ENCODE assay signal across 19 cellular contexts in the genomic region with DNA sequence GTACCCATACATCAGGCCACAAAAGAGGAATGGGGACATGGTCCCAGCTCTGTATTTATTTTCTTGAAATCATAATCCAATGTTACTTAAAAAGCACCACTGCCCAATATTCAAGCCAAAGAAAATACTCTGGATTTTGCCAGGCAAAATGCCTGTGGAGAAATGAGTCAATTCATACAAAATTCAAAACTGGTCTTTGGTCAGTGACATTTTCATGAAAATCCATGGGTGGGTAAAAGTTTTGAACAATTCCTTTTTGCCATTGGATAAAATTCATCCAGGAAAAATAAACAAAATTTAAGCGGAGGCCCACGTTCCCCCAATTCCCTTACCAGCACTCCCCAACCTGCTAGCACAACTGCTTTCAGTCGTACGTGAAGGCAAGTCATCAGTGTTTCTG.
A peak's percentile ranks its signal among the peaks of the same experiment; 100 is the strongest.
DNase-seq lines count a peak whose midpoint lies in the region; ATAC-seq, FAIRE-seq and TF ChIP-seq lines count a peak whose summit lies in the region.
"Had no signal": no experiment of that assay in that cellular context is flagged by ENCODE, and none has a peak within 500 bp of the region (broad histone marks: within the 10 kb centered on the region; RNA-seq: fewer than 3 reads in every experiment).

No MANE protein-coding gene starts in this region.

- FAIRE-seq in H54 (lab: Jason Lieb, UNC) (peak; percentile 11), HTR-8/SVneo (lab: Jason Lieb, UNC) (no peak)
- FAIRE-seq: D721Med had no signal

- intact Hi-C loops in vagina (cut with DNase I) = no loop called here

- no peak for ATAC-seq in GM19455 (IDR thresholded peaks at IDR 0.05; ENCODE audit: unreplicated experiment)

- H3K4me3 ChIP-seq in astrocyte of the cerebellum (ENCODE audit: low read depth, low read length) = no peak overlapping the region
- H3K4me3 ChIP-seq in fibroblast of the aortic adventitia (ENCODE audit: low read depth, low read length) = no peak overlapping the region
- no peak overlapping the region for H3K4me3 ChIP-seq in rectal smooth muscle tissue (ENCODE audit: low read length)
- no peak overlapping the region for H3K4me3 ChIP-seq in vagina
- H3K4me3 ChIP-seq: PC-9, SJSA1 had no signal

- no peaks in the 10 kb centered on the region for H3K36me3 ChIP-seq in rectal smooth muscle tissue (ENCODE audit: control insufficient read depth, insufficient read depth, low read length)
- no peaks in the 10 kb centered on the region for H3K36me3 ChIP-seq in vagina
- H3K36me3 ChIP-seq: SJSA1 had no signal

- H3K27ac ChIP-seq in rectal smooth muscle tissue (ENCODE audit: low read depth, low read length) = peak overlapping the region; percentile 49
- H3K27ac ChIP-seq in vagina = no peak overlapping the region
- H3K27ac ChIP-seq: PC-9, SJSA1 had no signal

- H3K27me3 ChIP-seq in rectal smooth muscle tissue (ENCODE audit: control insufficient read depth, insufficient read depth, low read length) (no peaks in the 10 kb centered on the region), vagina (no peaks in the 10 kb centered on the region)
- H3K27me3 ChIP-seq: SJSA1 had no signal

- H3K9me3 ChIP-seq in vagina = no peaks in the 10 kb centered on the region
- H3K9me3 ChIP-seq: SJSA1 had no signal

- no peak for TF ChIP-seq POLR2A in H54 (IDR thresholded peaks at IDR 0.05; ENCODE audit: low read depth, low read length)
- TF ChIP-seq POLR2A in vagina (IDR thresholded peaks at IDR 0.05) = no peak

- H3K4me1 ChIP-seq in rectal smooth muscle tissue (ENCODE audit: control insufficient read depth, insufficient read depth, low read length) = peaks cover 16% of the 10 kb centered on the region
- H3K4me1 ChIP-seq in vagina = peaks cover 34% of the 10 kb centered on the region

- DNase-seq in H54 (ENCODE audit: insufficient read length, low spot score) = no peak
- DNase-seq in astrocyte of the cerebellum (ENCODE audit: low read depth) = peak; percentile 32
- DNase-seq in fibroblast of the aortic adventitia (ENCODE audit: low read depth) = peak; percentile 74
- no peak for DNase-seq in HTR-8/SVneo (ENCODE audit: insufficient read length, low spot score)
- DNase-seq in medulla oblongata (ENCODE audit: extremely low spot score) = no peak
- no peak for DNase-seq in vagina (ENCODE audit: extremely low spot score in 2 of 2)
- DNase-seq: ACHN; C1 segment of cervical spinal cord; CD8-positive, alpha-beta memory T cell; H9; NCI-H1417 treated with DMSO at 0.1 percent for 48 hours; NCI-H187 treated with DMSO at 0.1 percent for 48 hours; NCI-H2227 treated with DMSO at 0.1 percent for 48 hours; NCI-H510A treated with DMSO at 0.1 percent for 48 hours; PC-9 had no signal

- H3K9ac ChIP-seq in rectal smooth muscle tissue (ENCODE audit: low read length) = no peak overlapping the region

- TF ChIP-seq CTCF in astrocyte of the cerebellum (IDR thresholded peaks at IDR 0.05; ENCODE audit: low read depth, low read length, missing control alignments) (no peak), fibroblast of the aortic adventitia (IDR thresholded peaks at IDR 0.05; ENCODE audit: insufficient read depth, low read length) (no peak), vagina (IDR thresholded peaks at IDR 0.05) (no peak)

- in situ Hi-C loops in astrocyte of the cerebellum (cut with HindIII; ENCODE audit: low sequenced_read_pairs) = no loop called here

Comparison
In these comparisons a context has a peak if more than half of its experiments do, and no peak if none do; other contexts are left out.
1. DNase-seq: peak in astrocyte of the cerebellum (single experiment) and fibroblast of the aortic adventitia (single experiment); none in H54 (single experiment), HTR-8/SVneo (single experiment), medulla oblongata (single experiment) and vagina (0 of 2).